Comparison of ENCODE assay signal across 20 cellular contexts in the genomic region with DNA sequence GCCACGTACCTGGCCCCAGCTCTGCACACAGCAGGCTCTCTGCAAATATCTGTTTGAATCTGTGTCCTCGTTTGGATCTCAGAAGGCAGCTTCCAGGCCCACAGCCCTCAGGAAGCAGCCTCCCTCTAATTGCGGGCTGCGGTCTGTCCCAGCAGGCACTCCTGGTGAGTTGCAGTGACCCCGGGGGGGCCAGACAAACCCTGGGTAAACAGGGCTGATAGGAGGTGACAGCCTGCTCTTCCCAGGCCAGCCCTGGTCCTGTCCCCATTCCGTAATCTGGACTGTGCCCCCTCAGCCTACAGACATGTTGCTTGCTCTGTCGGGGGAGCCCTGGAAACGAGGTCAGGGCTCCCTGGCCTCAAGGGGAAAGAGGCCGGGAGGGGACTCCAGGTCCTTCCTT. TPM values are rescaled to one million over a fixed set of nuclear protein-coding genes. Genes with fewer than 3 reads are reported as not detected.
"Had no signal": no experiment of that assay in that cellular context is flagged by ENCODE, and none has a peak within 500 bp of the region (broad histone marks: within the 10 kb centered on the region; RNA-seq: fewer than 3 reads in every experiment).

No MANE protein-coding gene starts in this region.

- H3K27ac Mint-ChIP-seq: activated CD4-positive, alpha-beta T cell treated with anti-CD3 and anti-CD28 coated beads, Interleukin-2, amount 10 ng/mL, durations not matched to agents 7 days and 5 days; activated naive CD8-positive, alpha-beta T cell treated with anti-CD3 and anti-CD28 coated beads for 36 hours; natural killer cell; stimulated activated memory B cell treated with anti-CD40 and anti-IgM and Interleukin-4, amounts not matched to agents 10 μg/mL and 1 μg/mL and 100 μg/mL, for 72 hours had no signal

- ATAC-seq: natural killer cell; stimulated activated memory B cell treated with anti-CD40 and anti-IgM and Interleukin-4, amounts not matched to agents 10 μg/mL and 1 μg/mL and 100 μg/mL, for 72 hours had no signal

- H3K36me3 Mint-ChIP-seq: activated naive CD8-positive, alpha-beta T cell treated with anti-CD3 and anti-CD28 coated beads for 36 hours; brain; natural killer cell; stimulated activated memory B cell treated with anti-CD40 and anti-IgM and Interleukin-4, amounts not matched to agents 10 μg/mL and 1 μg/mL and 100 μg/mL, for 72 hours had no signal

- H3K9me3 Mint-ChIP-seq: activated CD4-positive, alpha-beta T cell treated with anti-CD3 and anti-CD28 coated beads, Interleukin-2, amount 10 ng/mL, durations not matched to agents 7 days and 5 days; activated naive CD8-positive, alpha-beta T cell treated with anti-CD3 and anti-CD28 coated beads for 36 hours; natural killer cell; stimulated activated memory B cell treated with anti-CD40 and anti-IgM and Interleukin-4, amounts not matched to agents 10 μg/mL and 1 μg/mL and 100 μg/mL, for 72 hours had no signal

- H3K4me3 Mint-ChIP-seq: activated CD4-positive, alpha-beta T cell treated with anti-CD3 and anti-CD28 coated beads, Interleukin-2, amount 10 ng/mL, durations not matched to agents 7 days and 5 days; activated naive CD8-positive, alpha-beta T cell treated with anti-CD3 and anti-CD28 coated beads for 36 hours; natural killer cell; stimulated activated memory B cell treated with anti-CD40 and anti-IgM and Interleukin-4, amounts not matched to agents 10 μg/mL and 1 μg/mL and 100 μg/mL, for 72 hours had no signal

- DNase-seq: activated CD4-positive, alpha-beta T cell treated with anti-CD3 and anti-CD28 coated beads, Interleukin-2, amount 10 ng/mL, durations not matched to agents 7 days and 5 days; activated CD4-positive, CD25-positive, alpha-beta regulatory T cell; activated CD8-positive, alpha-beta memory T cell treated with anti-CD3 and anti-CD28 coated beads for 24 hours; activated gamma-delta T cell treated with Interleukin-2 at 50 U/mL for 16 hours; activated naive CD8-positive, alpha-beta T cell treated with anti-CD3 and anti-CD28 coated beads for 36 hours; amygdala; central memory CD4-positive, alpha-beta T cell; colonic mucosa; hippocampal formation; mesenchymal stem cell; natural killer cell; transverse colon had no signal

RNA-seq across cellular contexts. Expression of gene FOXN4, which starts 2.0 kb away (rescaled TPM):
- total RNA-seq: activated CD4-positive, alpha-beta T cell treated with anti-CD3 and anti-CD28 coated beads, Interleukin-2, amount 10 ng/mL, durations not matched to agents 7 days and 5 days; activated naive CD8-positive, alpha-beta T cell treated with anti-CD3 and anti-CD28 coated beads for 36 hours; colonic mucosa; esophagus muscularis mucosa; glomerular endothelial cell; kidney epithelial cell; liver; natural killer cell; renal cortical epithelial cell; transverse colon; vagina had no signal

RNA-seq across cellular contexts. Expression of gene MYO1H, which starts 40.6 kb away (rescaled TPM):
- total RNA-seq: activated CD4-positive, alpha-beta T cell treated with anti-CD3 and anti-CD28 coated beads, Interleukin-2, amount 10 ng/mL, durations not matched to agents 7 days and 5 days; activated naive CD8-positive, alpha-beta T cell treated with anti-CD3 and anti-CD28 coated beads for 36 hours; esophagus muscularis mucosa; glomerular endothelial cell; kidney epithelial cell; liver; natural killer cell; renal cortical epithelial cell; transverse colon; vagina had no signal
